In genomic region chr19:30924670-30925069, GRCh38 we compare ENCODE assay signal across 20 cellular contexts.
DNase-seq lines count a peak whose midpoint lies in the region; ATAC-seq, FAIRE-seq and TF ChIP-seq lines count a peak whose summit lies in the region.
"Had no signal": no experiment of that assay in that cellular context is flagged by ENCODE, and none has a peak within 500 bp of the region (broad histone marks: within the 10 kb centered on the region; RNA-seq: fewer than 3 reads in every experiment).

No MANE protein-coding gene starts in this region.

- no peaks in the 10 kb centered on the region; the same call in 1 of the 2 replicates for H4K20me1 ChIP-seq in K562 (replicated peaks; ENCODE audit: control insufficient read depth, insufficient read depth, low read length)

- H3K9ac ChIP-seq in K562 (ENCODE audit: insufficient read depth in 1 of 2, low read depth in 2 of 2, low read length in 2 of 2) = no peak overlapping the region
- H3K9ac ChIP-seq: GM23248 had no signal

- H3K9me1 ChIP-seq in K562 (ENCODE audit: control insufficient read depth, insufficient read depth, low read length) = no peaks in the 10 kb centered on the region

- H3K36me3 ChIP-seq in K562 (ENCODE audit: control insufficient read depth, insufficient read depth, low read length) (no peaks in the 10 kb centered on the region), ovary (no peaks in the 10 kb centered on the region), testis (ENCODE audit: low read depth, missing control alignments) (no peaks in the 10 kb centered on the region)

- no peak for TF ChIP-seq RAD21 in K562 (CRISPR knock-in tag; conservative IDR thresholded peaks at IDR 0.05 in 1 of 2, IDR thresholded peaks at IDR 0.05 in 1 of 2)

- in situ Hi-C loops in K562 (cut with MboI) = no loop called here

- FAIRE-seq in K562 (lab: Jason Lieb, UNC) = no peak
- FAIRE-seq: A549, HTR-8/SVneo had no signal

- H3K27ac ChIP-seq in K562 (ENCODE audit: extremely low read depth, low read depth, low read length) (no peak overlapping the region), ovary (peak overlapping the region in 1 of 2 donors; percentile 22), testis (peak overlapping the region in 1 of 2 donors; percentile 52)
- H3K27ac ChIP-seq: 22Rv1, A549, C4-2B, GM23248 had no signal

- TF ChIP-seq EP300 in K562 (IDR thresholded peaks at IDR 0.05; ENCODE audit: low read length) (no peak), ovary (IDR thresholded peaks at IDR 0.05) (no peak)

- intact Hi-C loops in K562 (cut with micrococcal nuclease) = no loop called here
- intact Hi-C loops in ovary (cut with DNase I) = no loop called here
- intact Hi-C loops in testis (cut with DNase I; ENCODE audit: low total_unique reads) = no loop called here

- H3K4me2 ChIP-seq in K562 (ENCODE audit: insufficient read depth, low read length) = no peak overlapping the region
- H3K4me2 ChIP-seq: A549 had no signal

- H3K9me3 ChIP-seq in K562 (replicated peaks; ENCODE audit: control insufficient read depth, insufficient read depth, low read depth, low read length) (no peaks in the 10 kb centered on the region), ovary (no peaks in the 10 kb centered on the region), testis (no peaks in the 10 kb centered on the region)

- POLR2A ChIA-PET in K562 (lab: Yijun Ruan, JAX) = no interaction called here

- DNase-seq in NCI-H748 (lab: John Stamatoyannopoulos, UW; ENCODE audit: unreplicated experiment) (peak; percentile 4), NCI-H748 treated with DMSO at 0.1 percent for 48 hours (lab: John Stamatoyannopoulos, UW) (no peak), K562 (ENCODE audit: extremely low read depth in 1 of 4, low spot score in 3 of 4) (no peak), ovary (peak in 4 of 5 donors; percentile 28 to 45 (median 34)), testis (peak; percentile 56), COLO668 (lab: John Stamatoyannopoulos, UW; ENCODE audit: unreplicated experiment) (no peak)
- no peak for DNase-seq in stimulated activated CD4-positive, alpha-beta T cell treated with anti-CD3 and anti-CD28 coated beads, Interleukin-2, amount 100 ng/mL, for 24 hours
- DNase-seq: AML-193; CD4-positive, alpha-beta T cell; DMS153; DMS79 treated with DMSO at 0.1 percent for 48 hours; GF-D8; GM23248; HCEC 1CT; HFFc6 had no signal

- no peaks in the 10 kb centered on the region; a peak in 1 of 5 replicates for H3K4me1 ChIP-seq in K562 (replicated peaks in 1 of 2; ENCODE audit: control insufficient read depth in 2 of 2, insufficient read depth in 2 of 2, low read length in 2 of 2)
- H3K4me1 ChIP-seq in ovary (ENCODE audit: insufficient read depth) = peaks cover 4% of the 10 kb centered on the region
- H3K4me1 ChIP-seq in testis = no peaks in the 10 kb centered on the region
- H3K4me1 ChIP-seq: A549 had no signal

- ATAC-seq in K562 (no peak), GM21447 (IDR thresholded peaks at IDR 0.05; ENCODE audit: unreplicated experiment) (no peak)
- ATAC-seq: A549 had no signal

- no peak for TF ChIP-seq POLR2A in K562 (conservative IDR thresholded peaks at IDR 0.05)
- no peak for TF ChIP-seq POLR2A in ovary (IDR thresholded peaks at IDR 0.05)
- no peak for TF ChIP-seq POLR2A in testis (IDR thresholded peaks at IDR 0.05)

- H3K4me3 ChIP-seq in K562 = no peak overlapping the region
- no peak overlapping the region for H3K4me3 ChIP-seq in ovary
- no peak overlapping the region for H3K4me3 ChIP-seq in testis
- H3K4me3 ChIP-seq: A549, GM23248 had no signal

- no peaks in the 10 kb centered on the region for H3K27me3 ChIP-seq in K562 (ENCODE audit: control insufficient read depth in 2 of 2, insufficient read depth in 2 of 2, low read length in 2 of 2)
- H3K27me3 ChIP-seq in ovary = no peaks in the 10 kb centered on the region
- no peaks in the 10 kb centered on the region for H3K27me3 ChIP-seq in testis

- no peak overlapping the region for H2AFZ ChIP-seq in K562 (ENCODE audit: low read depth, low read length)
- H2AFZ ChIP-seq: GM23248 had no signal

- BruUV-seq in K562 (replicated peaks; lab: Mats Ljungman, UMichigan) = no TSS peak

- WGBS in K562 (ENCODE audit: insufficient coverage, low coverage, missing lambda C conversion rate) = 5% methylated on average over 11 of the region's 11 CpGs
- WGBS in ovary, 3 donors = 24 to 41% (median 25%) methylated on average over 11 of the region's 11 CpGs
- 50 to 58% methylated on average over 11 of the region's 11 CpGs for WGBS in testis, 2 donors

- no peaks in the 10 kb centered on the region for H3K79me2 ChIP-seq in K562 (ENCODE audit: control insufficient read depth, insufficient read depth, low read length)

- CTCF ChIA-PET in K562 (lab: Yijun Ruan, JAX; ENCODE audit: low intra/inter-chr PET ratio) = no interaction called here

- TF ChIP-seq CTCF in K562 (IDR thresholded peaks at IDR 0.05 in 2 of 3, conservative IDR thresholded peaks at IDR 0.05 in 1 of 3; ENCODE audit: insufficient read depth in 2 of 3, low read depth in 1 of 3, low read length in 3 of 3) (no peak), ovary (IDR thresholded peaks at IDR 0.05) (no peak), testis (IDR thresholded peaks at IDR 0.05) (no peak)

TF ChIP-seq in K562, 482 proteins besides CTCF, POLR2A, EP300 and RAD21:
- TF ChIP-seq CHD1 (IDR thresholded peaks at IDR 0.05; ENCODE audit: low read length) (no peak), MCM7 (IDR thresholded peaks at IDR 0.05) (no peak), ATF3 (IDR thresholded peaks at IDR 0.05) (peak; percentile 33), ATF3 (CRISPR knock-in tag; conservative IDR thresholded peaks at IDR 0.05) (no peak), PHF21A (IDR thresholded peaks at IDR 0.05; ENCODE audit: borderline replicate concordance, low read depth) (no peak), ASH1L (IDR thresholded peaks at IDR 0.05; ENCODE audit: borderline replicate concordance, low read depth, partially characterized antibody) (no peak), CREM (IDR thresholded peaks at IDR 0.05; ENCODE audit: low read depth) (0 out of 2 replicates have a peak, but pooled peaks have one; percentile 12), ATF1 (CRISPR knock-in tag; IDR thresholded peaks at IDR 0.05) (no peak), ATF1 (tag; IDR thresholded peaks at IDR 0.05) (peak; percentile 51)

Comparison
In these comparisons a context has a peak if more than half of its experiments do, and no peak if none do; other contexts are left out.
1. DNase-seq: peak in NCI-H748 (single experiment), ovary (4 of 5) and testis (single experiment); none in NCI-H748 treated with DMSO at 0.1 percent for 48 hours (single experiment), K562 (0 of 4), COLO668 (single experiment) and stimulated activated CD4-positive, alpha-beta T cell treated with anti-CD3 and anti-CD28 coated beads, Interleukin-2, amount 100 ng/mL, for 24 hours (0 of 2).